In genomic region chr12:31322651-31323248, GRCh38 we compare ENCODE assay signal across 8 cellular contexts. TPM values are rescaled to one million over a fixed set of nuclear protein-coding genes. Genes with fewer than 3 reads are reported as not detected.
DNase-seq lines count a peak whose midpoint lies in the region; ATAC-seq and TF ChIP-seq lines count a peak whose summit lies in the region.

No MANE protein-coding gene starts in this region.

- H3K36me3 Mint-ChIP-seq in CD4-positive, alpha-beta T cell (ENCODE audit: low read depth): peaks cover 16% of the 10 kb centered on the region

- POLR2A ChIA-PET in CD4-positive, alpha-beta T cell (lab: Charles Lee): interaction anchor here (1.1 to 1.7 kb wide), 3 partner anchors 12 to 51 kb away, joined by 4 to 6 read pairs (median 4); no protein-coding TSS in a partner anchor

- no peaks in the 10 kb centered on the region for H3K9me3 ChIP-seq in CD4-positive, alpha-beta T cell (ENCODE audit: control insufficient read depth, low read length)
- H3K9me3 ChIP-seq in mesodermal cell (ENCODE audit: control insufficient read depth, low read length): no peaks in the 10 kb centered on the region

- no peak for TF ChIP-seq CTCF in CD4-positive, alpha-beta T cell (IDR thresholded peaks at IDR 0.05)

- H3K36me3 ChIP-seq in mesodermal cell (ENCODE audit: control insufficient read depth, insufficient read depth, low read length): no peaks in the 10 kb centered on the region

- no peak for ATAC-seq in CD4-positive, alpha-beta T cell (ENCODE audit: poor library complexity)
- ATAC-seq in HG02884 (IDR thresholded peaks at IDR 0.05; ENCODE audit: unreplicated experiment): no peak
- ATAC-seq in HG02642 (IDR thresholded peaks at IDR 0.05; ENCODE audit: poor library complexity, unreplicated experiment): no peak

- H3K27me3 ChIP-seq in CD4-positive, alpha-beta T cell (ENCODE audit: control insufficient read depth, insufficient read depth, low read length): no peaks in the 10 kb centered on the region

- H3K27me3 Mint-ChIP-seq in CD4-positive, alpha-beta T cell: no peaks in the 10 kb centered on the region

- CTCF ChIA-PET in CD4-positive, alpha-beta T cell (lab: Charles Lee): no interaction called here

- H3K9me3 Mint-ChIP-seq in CD4-positive, alpha-beta T cell: no peaks in the 10 kb centered on the region

- H3K4me1 ChIP-seq in mesodermal cell (ENCODE audit: control insufficient read depth, insufficient read depth, low read length, poor library complexity, severe bottlenecking): peaks cover 47% of the 10 kb centered on the region

- intact Hi-C loops in CD4-positive, alpha-beta T cell (cut with DNase I, micrococcal nuclease): loop anchor here (5.0 to 10.0 kb wide), 7 partner anchors 248 to 1940 kb away; partner anchors contain the start of genes AMN1 (in 2 of the 2), ERGIC2 (in 2 of the 2), ETFBKMT (in 2 of the 2) and DDX11 (in 1 of the 2)

- H3K4me1 Mint-ChIP-seq in CD4-positive, alpha-beta T cell (ENCODE audit: low read depth): peaks cover 65% of the 10 kb centered on the region

- DNase-seq in CD4-positive, alpha-beta T cell: no peak
- DNase-seq in Jurkat, Clone E6-1 (ENCODE audit: low read depth, low spot score): no peak
- DNase-seq in amniotic epithelial cell (ENCODE audit: low read depth) (peak; percentile 70), NCI-H1048 (lab: John Stamatoyannopoulos, UW) (no peak)
- DNase-seq in NK-92 treated with Interleukin-12 subunit alpha and Interleukin-12 subunit beta, amount 100 ng/mL, for 24 hours (lab: John Stamatoyannopoulos, UW): no peak

- peak overlapping the region; percentile 85 for H3K27ac Mint-ChIP-seq in CD4-positive, alpha-beta T cell

- H3K27ac ChIP-seq in CD4-positive, alpha-beta T cell (ENCODE audit: low read depth, low read length): peak overlapping the region; percentile 95
- H3K27ac ChIP-seq in mesodermal cell (ENCODE audit: low read depth, low read length, severe bottlenecking): peak overlapping the region; percentile 95

- peak overlapping the region; percentile 92 for H3K4me3 Mint-ChIP-seq in CD4-positive, alpha-beta T cell

- WGBS in mesodermal cell (ENCODE audit: insufficient coverage in 2 of 2), 2 experiments: 0 to 4% methylated on average over 2 to 5 of the region's 6 CpGs

- peak overlapping the region; percentile 93; the same call in 1 of the 2 replicates for H3K4me3 ChIP-seq in Jurkat, Clone E6-1 (ENCODE audit: low read length)
- peak overlapping the region; percentile 99 for H3K4me3 ChIP-seq in mesodermal cell (ENCODE audit: extremely low read depth, insufficient read depth, low read length, poor library complexity, severe bottlenecking)

RNA-seq across cellular contexts. Expression of gene SINHCAF, which starts 3.2 kb away (rescaled TPM):
- total RNA-seq in CD4-positive, alpha-beta T cell: 100 to 1,000 TPM; 103 to 119 TPM
- polyA plus RNA-seq in Jurkat, Clone E6-1 (2012; ENCODE audit: insufficient read depth, insufficient read length): 124 TPM
- polyA plus RNA-seq in mesodermal cell (2013, experiment 1 of 2): 152 TPM
- polyA plus RNA-seq in mesodermal cell (2013, experiment 2 of 2): 176 TPM
